Comparison of ENCODE assay signal across 16 cellular contexts in the genomic region with DNA sequence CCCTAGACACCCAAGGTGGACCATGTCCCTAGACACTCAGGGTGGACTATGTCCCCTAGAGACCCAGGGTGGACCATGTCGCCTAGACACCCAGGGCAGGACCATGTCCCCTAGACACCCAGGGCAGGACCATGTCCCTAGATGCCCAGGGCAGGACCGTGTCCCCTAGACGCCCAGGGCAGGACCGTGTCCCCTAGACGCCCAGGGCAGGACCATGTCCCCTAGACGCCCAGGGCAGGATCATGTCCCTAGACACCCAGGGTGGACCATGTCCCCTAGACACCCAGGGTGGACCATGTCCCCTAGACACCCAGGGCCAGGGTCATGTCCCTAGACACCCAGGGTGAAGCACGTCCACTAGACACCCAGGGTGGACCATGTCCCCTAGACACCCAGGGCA. TPM values are rescaled to one million over a fixed set of nuclear protein-coding genes. Genes with fewer than 3 reads are reported as not detected.
"Had no signal": no experiment of that assay in that cellular context is flagged by ENCODE, and none has a peak within 500 bp of the region (broad histone marks: within the 10 kb centered on the region; RNA-seq: fewer than 3 reads in every experiment).

No MANE protein-coding gene starts in this region.

RNA-seq across cellular contexts. Expression of gene TMIE, which starts 3.2 kb away (rescaled TPM):
- total RNA-seq: activated CD4-positive, alpha-beta T cell treated with anti-CD3 and anti-CD28 coated beads, Interleukin-2, amount 10 ng/mL, durations not matched to agents 24 days and 14 days; activated CD8-positive, alpha-beta memory T cell treated with anti-CD3 and anti-CD28 coated beads, Interleukin-2, amount 10 ng/mL, durations not matched to agents 7 days and 5 days; activated T-helper 1 cell treated with anti-CD3 and anti-CD28 coated beads, Interleukin-12 subunit alpha, Interleukin-12 subunit beta, Interleukin-2, Interleukin-4 antibody, amounts not matched to agents 30 ng/mL and 10 ng/mL and 1 ng/mL, durations not matched to agents 14 hours and 24 hours and 36 hours; activated T-helper 2 cell treated with anti-CD3 and anti-CD28 coated beads, Interferon-gamma antibody, Interleukin-2, Interleukin-4, amounts not matched to agents 10 μg/mL and 5 μg/mL and 100 μg/mL, durations not matched to agents 14 hours and 24 hours and 36 hours; breast epithelium; foreskin keratinocyte; T-helper 1 cell treated with Interleukin-12 subunit alpha and Interleukin-12 subunit beta and Interleukin-4 antibody, amounts not matched to agents 30 ng/mL and 1 ng/mL, for 36 hours had no signal
- polyA plus RNA-seq: foreskin keratinocyte had no signal

RNA-seq across cellular contexts. Expression of gene PRSS50, which starts 13.3 kb away (rescaled TPM):
- total RNA-seq: activated CD4-positive, alpha-beta memory T cell treated with anti-CD3 and anti-CD28 coated beads for 36 hours; activated CD4-positive, alpha-beta T cell treated with anti-CD3 and anti-CD28 coated beads for 36 hours; activated CD4-positive, alpha-beta T cell treated with anti-CD3 and anti-CD28 coated beads, Interleukin-2, amount 10 ng/mL, durations not matched to agents 24 days and 14 days; activated CD8-positive, alpha-beta memory T cell treated with anti-CD3 and anti-CD28 coated beads for 36 hours; activated CD8-positive, alpha-beta memory T cell treated with anti-CD3 and anti-CD28 coated beads, Interleukin-2, amount 10 ng/mL, durations not matched to agents 7 days and 5 days; activated CD8-positive, alpha-beta T cell treated with anti-CD3 and anti-CD28 coated beads, Interleukin-2, amount 10 ng/mL, durations not matched to agents 7 days and 5 days; activated naive CD4-positive, alpha-beta T cell treated with anti-CD3 and anti-CD28 coated beads for 36 hours; activated naive CD8-positive, alpha-beta T cell treated with anti-CD3 and anti-CD28 coated beads for 36 hours; activated T-helper 1 cell treated with anti-CD3 and anti-CD28 coated beads, Interleukin-12 subunit alpha, Interleukin-12 subunit beta, Interleukin-2, Interleukin-4 antibody, amounts not matched to agents 30 ng/mL and 10 ng/mL and 1 ng/mL, durations not matched to agents 14 hours and 24 hours and 36 hours; activated T-helper 2 cell treated with anti-CD3 and anti-CD28 coated beads, Interferon-gamma antibody, Interleukin-2, Interleukin-4, amounts not matched to agents 10 μg/mL and 5 μg/mL and 100 μg/mL, durations not matched to agents 14 hours and 24 hours and 36 hours; ascending aorta; dermis blood vessel endothelial cell; foreskin keratinocyte; gastrocnemius medialis; T-helper 1 cell treated with Interleukin-12 subunit alpha and Interleukin-12 subunit beta and Interleukin-4 antibody, amounts not matched to agents 30 ng/mL and 1 ng/mL, for 36 hours had no signal
- polyA plus RNA-seq: foreskin keratinocyte had no signal
